13 cellular contexts compared by ENCODE assay signal in genomic region chr1:205616563-205617293, GRCh38. TPM values are rescaled to one million over a fixed set of nuclear protein-coding genes. Genes with fewer than 3 reads are reported as not detected.
DNase-seq lines count a peak whose midpoint lies in the region; ATAC-seq and TF ChIP-seq lines count a peak whose summit lies in the region.
"Had no signal": no experiment of that assay in that cellular context is flagged by ENCODE, and none has a peak within 500 bp of the region (broad histone marks: within the 10 kb centered on the region; RNA-seq: fewer than 3 reads in every experiment).

No MANE protein-coding gene starts in this region.

- H3K27me3 ChIP-seq in breast epithelium (no peaks in the 10 kb centered on the region), prostate gland (replicated peaks; ENCODE audit: insufficient read depth) (no peaks in the 10 kb centered on the region)
- no peaks in the 10 kb centered on the region for H3K27me3 ChIP-seq in CD8-positive, alpha-beta memory T cell (ENCODE audit: insufficient read depth, low read length, poor library complexity, severe bottlenecking)

- H3K9me3 Mint-ChIP-seq in MCF 10A (ENCODE audit: unreplicated experiment) (no peaks in the 10 kb centered on the region), type B pancreatic cell (no peaks in the 10 kb centered on the region)
- no peaks in the 10 kb centered on the region for H3K9me3 Mint-ChIP-seq in activated naive CD8-positive, alpha-beta T cell treated with anti-CD3 and anti-CD28 coated beads for 36 hours
- H3K9me3 Mint-ChIP-seq in CD8-positive, alpha-beta memory T cell: no peaks in the 10 kb centered on the region

- POLR2A ChIA-PET in MCF 10A (lab: Yijun Ruan, JAX): interaction anchor here (0.6 to 7.1 kb wide), 5 partner anchors 7 to 95 kb away, joined by 3 to 105 read pairs (median 8); partner anchors contain the start of gene ELK4
- POLR2A ChIA-PET in CD8-positive, alpha-beta memory T cell (lab: Charles Lee): no interaction called here

- H3K27ac ChIP-seq in breast epithelium (peak overlapping the region; percentile 29 to 59), prostate gland (peak overlapping the region in 1 of 2 donors; percentile 14)
- no peak overlapping the region for H3K27ac ChIP-seq in CD8-positive, alpha-beta memory T cell (ENCODE audit: low read depth, low read length)
- H3K27ac ChIP-seq: RWPE1 had no signal

- H3K4me3 ChIP-seq in breast epithelium (no peak overlapping the region), prostate gland (no peak overlapping the region)
- no peak overlapping the region for H3K4me3 ChIP-seq in CD8-positive, alpha-beta memory T cell (ENCODE audit: low read length)

- no peaks in the 10 kb centered on the region for H3K9me3 ChIP-seq in breast epithelium
- no peaks in the 10 kb centered on the region for H3K9me3 ChIP-seq in CD8-positive, alpha-beta memory T cell (ENCODE audit: low read length)
- no peaks in the 10 kb centered on the region for H3K9me3 ChIP-seq in prostate gland

- no peak overlapping the region for H3K4me3 Mint-ChIP-seq in MCF 10A (ENCODE audit: unreplicated experiment)
- H3K4me3 Mint-ChIP-seq in activated naive CD8-positive, alpha-beta T cell treated with anti-CD3 and anti-CD28 coated beads for 36 hours: no peak overlapping the region
- no peak overlapping the region for H3K4me3 Mint-ChIP-seq in type B pancreatic cell
- no peak overlapping the region for H3K4me3 Mint-ChIP-seq in CD8-positive, alpha-beta memory T cell

- H3K36me3 Mint-ChIP-seq in MCF 10A (ENCODE audit: insufficient read depth, unreplicated experiment) (peaks cover 93% of the 10 kb centered on the region), type B pancreatic cell (peaks cover 39% of the 10 kb centered on the region)
- H3K36me3 Mint-ChIP-seq in activated naive CD8-positive, alpha-beta T cell treated with anti-CD3 and anti-CD28 coated beads for 36 hours: peaks cover 30% of the 10 kb centered on the region
- H3K36me3 Mint-ChIP-seq in CD8-positive, alpha-beta memory T cell: peaks cover 5 to 83% (median 27%) of the 10 kb centered on the region in 3 donors

- H3K36me3 ChIP-seq in breast epithelium (no peaks in the 10 kb centered on the region), prostate gland (peaks cover 6% of the 10 kb centered on the region in 2 donors)
- peaks cover 37% of the 10 kb centered on the region for H3K36me3 ChIP-seq in CD8-positive, alpha-beta memory T cell (ENCODE audit: insufficient read depth, low read length)

- 88% methylated on average over 1 of the region's 1 CpG for WGBS in prostate gland

- DNase-seq in breast epithelium (ENCODE audit: low spot score in 2 of 2) (no peak), MCF 10A (ENCODE audit: unreplicated experiment) (no peak), type B pancreatic cell (ENCODE audit: extremely low spot score, unreplicated experiment) (no peak), prostate gland (ENCODE audit: low spot score) (no peak)
- DNase-seq in activated naive CD8-positive, alpha-beta T cell treated with anti-CD3 and anti-CD28 coated beads for 36 hours: no peak
- no peak for DNase-seq in CD8-positive, alpha-beta memory T cell
- DNase-seq: NCI-H1092; NCI-H524; nucleus accumbens; stimulated activated CD8-positive, alpha-beta memory T cell treated with anti-CD3 and anti-CD28 coated beads, Interleukin-4, amount 100 ng/mL, for 48 hours had no signal

- intact Hi-C loops in breast epithelium (cut with DNase I; ENCODE audit: low total_unique reads) (no loop called here), MCF 10A (cut with micrococcal nuclease) (no loop called here), prostate gland (cut with DNase I) (no loop called here)

- H3K27me3 Mint-ChIP-seq in MCF 10A (ENCODE audit: insufficient read depth, unreplicated experiment): no peaks in the 10 kb centered on the region
- no peaks in the 10 kb centered on the region for H3K27me3 Mint-ChIP-seq in activated naive CD8-positive, alpha-beta T cell treated with anti-CD3 and anti-CD28 coated beads for 36 hours
- H3K27me3 Mint-ChIP-seq in type B pancreatic cell: no peaks in the 10 kb centered on the region
- H3K27me3 Mint-ChIP-seq in CD8-positive, alpha-beta memory T cell: no peaks in the 10 kb centered on the region

- TF ChIP-seq CTCF in breast epithelium (IDR thresholded peaks at IDR 0.05) (no peak), MCF 10A (IDR thresholded peaks at IDR 0.05; ENCODE audit: unreplicated experiment) (no peak), type B pancreatic cell (conservative IDR thresholded peaks at IDR 0.05) (no peak), prostate gland (IDR thresholded peaks at IDR 0.05) (no peak)

- no peaks in the 10 kb centered on the region for H3K4me1 ChIP-seq in breast epithelium
- H3K4me1 ChIP-seq in CD8-positive, alpha-beta memory T cell (ENCODE audit: insufficient read depth, low read length): no peaks in the 10 kb centered on the region
- peaks cover 2% of the 10 kb centered on the region for H3K4me1 ChIP-seq in prostate gland (replicated peaks)

- ATAC-seq in HG02678 (IDR thresholded peaks at IDR 0.05; ENCODE audit: unreplicated experiment) (peak; percentile 67), GM21381 (IDR thresholded peaks at IDR 0.05; ENCODE audit: unreplicated experiment) (no peak)

- TF ChIP-seq POLR2A in breast epithelium (IDR thresholded peaks at IDR 0.05) (no peak), prostate gland (IDR thresholded peaks at IDR 0.05) (no peak)

- peaks cover 6% of the 10 kb centered on the region for H3K4me1 Mint-ChIP-seq in MCF 10A (ENCODE audit: insufficient read depth, unreplicated experiment)
- H3K4me1 Mint-ChIP-seq in activated naive CD8-positive, alpha-beta T cell treated with anti-CD3 and anti-CD28 coated beads for 36 hours: peaks cover 30% of the 10 kb centered on the region
- peaks cover 5% of the 10 kb centered on the region for H3K4me1 Mint-ChIP-seq in type B pancreatic cell (ENCODE audit: unreplicated experiment)
- peaks cover 19 to 50% (median 42%) of the 10 kb centered on the region in 3 donors for H3K4me1 Mint-ChIP-seq in CD8-positive, alpha-beta memory T cell

- CTCF ChIA-PET in MCF 10A (lab: Yijun Ruan, JAX): interaction anchor here (1.0 to 1.4 kb wide), 3 partner anchors 14 to 25 kb away, joined by 3 to 6 read pairs (median 5); no protein-coding TSS in a partner anchor
- CTCF ChIA-PET in CD8-positive, alpha-beta memory T cell (lab: Charles Lee): interaction anchor here (1.0 to 1.2 kb wide), 2 partner anchors 25 kb away, joined by 3 read pairs; no protein-coding TSS in a partner anchor

- H3K27ac Mint-ChIP-seq in MCF 10A (ENCODE audit: low read depth, unreplicated experiment) (no peak overlapping the region), type B pancreatic cell (peak overlapping the region; percentile 43)
- peak overlapping the region; percentile 56 for H3K27ac Mint-ChIP-seq in activated naive CD8-positive, alpha-beta T cell treated with anti-CD3 and anti-CD28 coated beads for 36 hours
- peak overlapping the region in 2 of 8 donors; percentile 45 to 54 for H3K27ac Mint-ChIP-seq in CD8-positive, alpha-beta memory T cell

- no TSS peak for BruUV-seq in MCF 10A (replicated peaks; lab: Mats Ljungman, UMichigan)

RNA-seq across cellular contexts. Expression of gene ELK4, which starts 15.1 kb away (rescaled TPM):
- 10 to 100 TPM; 22.6 to 32.5 (median 26.5) TPM for total RNA-seq in breast epithelium
- 101 and 109 TPM in 2 replicates for total RNA-seq in MCF 10A (2022)
- 10 to 100 TPM; 71.0 to 76.9 TPM for total RNA-seq in activated naive CD8-positive, alpha-beta T cell treated with anti-CD3 and anti-CD28 coated beads for 36 hours
- 20.9 and 27.6 TPM in 2 replicates for total RNA-seq in type B pancreatic cell (ENCODE audit: low replicate concordance)
- total RNA-seq in CD8-positive, alpha-beta memory T cell: 10 to 100 TPM; 83.3 to 88.7 TPM
- 6.1 TPM for polyA plus RNA-seq in CD8-positive, alpha-beta memory T cell
- total RNA-seq in prostate gland: 10 to 100 TPM; 58.8 to 62.7 TPM
